Comparison of ENCODE assay signal across 8 cellular contexts in the genomic region with DNA sequence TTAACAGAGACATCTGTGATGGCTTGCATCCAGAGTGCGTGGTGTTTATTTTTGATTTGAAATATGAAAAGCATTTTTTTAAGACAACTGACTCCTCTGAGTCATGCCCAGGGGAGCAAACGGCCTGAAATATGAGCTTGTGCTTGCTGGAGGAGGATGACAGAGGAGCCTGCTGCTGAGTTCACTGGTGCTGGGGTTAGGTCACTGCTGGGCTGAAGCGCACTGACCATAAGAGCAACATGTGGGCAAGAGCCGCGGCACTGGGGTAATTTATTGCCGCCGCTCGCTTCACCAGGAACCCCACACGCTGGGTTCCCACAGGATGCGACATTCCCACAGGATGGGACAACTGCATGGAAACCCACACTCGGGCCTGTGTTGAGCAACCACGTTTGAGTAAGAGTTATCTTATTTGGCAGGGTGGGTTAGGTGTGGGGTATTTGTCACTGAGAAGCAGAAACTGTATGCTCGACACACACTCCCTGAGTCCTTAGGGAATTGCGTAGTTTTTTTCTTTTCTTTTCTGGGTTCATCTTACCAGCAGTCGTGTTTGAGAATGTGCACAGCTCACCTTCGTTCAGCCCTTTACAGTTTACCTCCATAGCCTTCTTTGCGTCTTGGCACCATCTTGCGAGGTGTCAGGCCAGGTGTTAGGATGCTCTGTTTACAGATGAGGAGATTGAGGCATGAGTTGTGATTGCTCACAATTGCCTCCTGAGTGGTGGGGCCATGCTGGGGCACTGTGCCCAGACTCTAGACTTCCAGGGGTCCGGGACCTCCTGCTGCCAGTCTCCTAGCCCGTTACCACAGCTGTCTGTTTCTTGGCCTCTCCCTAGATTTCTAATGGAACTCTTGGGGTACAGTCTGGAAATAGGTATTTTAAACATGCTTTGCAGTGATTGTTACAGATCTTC.
DNase-seq lines count a peak whose midpoint lies in the region; ATAC-seq and TF ChIP-seq lines count a peak whose summit lies in the region.

No MANE protein-coding gene starts in this region.

- DNase-seq in GM04504 (ENCODE audit: low read depth) (peak; percentile 99), RKO (ENCODE audit: low spot score) (peak; percentile 92), epithelial cell of prostate (ENCODE audit: low read depth, low spot score) (peak; percentile 89), omental fat pad (ENCODE audit: low spot score) (peak; percentile 53), OCI-M2 (lab: John Stamatoyannopoulos, UW; ENCODE audit: unreplicated experiment) (no peak)
- DNase-seq in activated CD8-positive, alpha-beta memory T cell treated with anti-CD3 and anti-CD28 coated beads, Interleukin-2, amount 10 ng/mL, durations not matched to agents 7 days and 5 days, result no peak

- H3K4me1 Mint-ChIP-seq in activated CD8-positive, alpha-beta memory T cell treated with anti-CD3 and anti-CD28 coated beads, Interleukin-2, amount 10 ng/mL, durations not matched to agents 7 days and 5 days, result peaks cover 75% of the 10 kb centered on the region

- peaks cover 7% of the 10 kb centered on the region for H3K36me3 Mint-ChIP-seq in activated CD8-positive, alpha-beta memory T cell treated with anti-CD3 and anti-CD28 coated beads, Interleukin-2, amount 10 ng/mL, durations not matched to agents 7 days and 5 days

- H3K27ac ChIP-seq in epithelial cell of prostate, result peak overlapping the region; percentile 97

- TF ChIP-seq CTCF in omental fat pad (IDR thresholded peaks at IDR 0.05), result no peak

- no peaks in the 10 kb centered on the region for H3K9me3 Mint-ChIP-seq in activated CD8-positive, alpha-beta memory T cell treated with anti-CD3 and anti-CD28 coated beads, Interleukin-2, amount 10 ng/mL, durations not matched to agents 7 days and 5 days (ENCODE audit: low read depth)

- CTCF ChIA-PET in activated CD8-positive, alpha-beta memory T cell treated with anti-CD3 and anti-CD28 coated beads, Interleukin-2, amount 10 ng/mL, durations not matched to agents 7 days and 5 days (lab: Charles Lee), result interaction anchor here (1.6 kb wide), 1 partner anchor 16 kb away, joined by 3 read pairs; no protein-coding TSS in a partner anchor

- ATAC-seq in omental fat pad (ENCODE audit: low FRiP score) (peak; percentile 62), HG02840 (IDR thresholded peaks at IDR 0.05; ENCODE audit: low FRiP score, unreplicated experiment) (no peak), GM21515 (IDR thresholded peaks at IDR 0.05; ENCODE audit: unreplicated experiment) (no peak)
- ATAC-seq in activated CD8-positive, alpha-beta memory T cell treated with anti-CD3 and anti-CD28 coated beads, Interleukin-2, amount 10 ng/mL, durations not matched to agents 7 days and 5 days, result no peak

- H3K27ac Mint-ChIP-seq in activated CD8-positive, alpha-beta memory T cell treated with anti-CD3 and anti-CD28 coated beads, Interleukin-2, amount 10 ng/mL, durations not matched to agents 7 days and 5 days, result no peak overlapping the region

- H3K27me3 Mint-ChIP-seq in activated CD8-positive, alpha-beta memory T cell treated with anti-CD3 and anti-CD28 coated beads, Interleukin-2, amount 10 ng/mL, durations not matched to agents 7 days and 5 days, result no peaks in the 10 kb centered on the region

- H3K4me3 Mint-ChIP-seq in activated CD8-positive, alpha-beta memory T cell treated with anti-CD3 and anti-CD28 coated beads, Interleukin-2, amount 10 ng/mL, durations not matched to agents 7 days and 5 days, result no peak overlapping the region

Comparison
In these comparisons a context has a peak if more than half of its experiments do, and no peak if none do; other contexts are left out.
1. DNase-seq: peak in GM04504 (single experiment), RKO (single experiment), epithelial cell of prostate (single experiment) and omental fat pad (single experiment); none in activated CD8-positive, alpha-beta memory T cell treated with anti-CD3 and anti-CD28 coated beads, Interleukin-2, amount 10 ng/mL, durations not matched to agents 7 days and 5 days (single experiment) and OCI-M2 (single experiment).